In the genomic region with DNA sequence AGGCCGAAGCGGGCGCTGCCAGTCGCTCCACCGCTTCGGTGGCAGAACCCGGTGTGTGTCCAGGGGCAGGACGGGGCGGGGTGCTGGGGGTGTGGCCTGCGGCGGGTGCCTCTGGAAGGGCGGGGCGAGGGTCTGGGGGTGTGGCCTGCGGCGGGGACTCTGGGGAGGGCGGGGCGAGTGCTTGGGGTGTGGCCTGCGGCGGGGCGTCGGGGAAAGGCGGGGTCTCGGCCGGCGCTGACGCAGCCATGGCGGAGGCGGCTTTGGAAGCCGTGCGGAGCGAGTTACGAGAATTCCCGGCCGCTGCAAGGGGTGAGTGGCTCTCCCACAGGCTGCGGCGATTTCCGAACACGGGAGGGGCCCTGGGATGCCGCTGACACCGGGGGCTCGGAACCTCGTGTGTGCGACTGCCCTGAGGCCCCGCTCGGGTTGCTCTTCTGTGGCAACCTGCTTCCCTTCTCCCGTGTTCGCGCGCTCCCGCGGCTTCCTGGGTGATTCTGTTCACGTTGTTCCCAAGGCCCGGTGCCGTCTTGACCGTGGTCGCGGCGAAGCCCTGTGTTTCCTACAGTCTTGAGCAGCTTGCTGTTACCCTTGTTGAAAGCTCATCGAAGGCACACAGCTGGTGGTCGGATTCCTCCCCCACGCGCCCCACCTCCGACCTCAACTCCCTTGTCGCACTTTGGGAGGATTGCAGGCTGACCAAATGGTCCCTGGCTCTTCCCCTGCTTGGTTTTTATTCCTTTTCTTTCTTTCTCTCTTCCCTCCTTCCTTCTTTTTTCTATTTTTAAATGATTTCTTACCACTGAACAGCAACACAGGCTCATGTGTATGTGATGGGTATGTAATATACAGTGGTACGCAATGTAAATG, we compare ENCODE assay signal across 8 cellular contexts. TPM values are rescaled to one million over a fixed set of nuclear protein-coding genes. Genes with fewer than 3 reads are reported as not detected.
DNase-seq lines count a peak whose midpoint lies in the region; ATAC-seq and TF ChIP-seq lines count a peak whose summit lies in the region.

JMJD7 (plus strand) TSS at position 213 of the 867 bp plus-strand sequence; CDS start at position 246, 33 bp downstream.

- TF ChIP-seq CTCF in coronary artery (IDR thresholded peaks at IDR 0.05) (no peak), left lung (IDR thresholded peaks at IDR 0.05) (no peak)

- peak; percentile 81 for DNase-seq in ACHN
- peak; percentile 53 for DNase-seq in NCI-H526 treated with DMSO at 0.1 percent for 48 hours (lab: John Stamatoyannopoulos, UW)
- DNase-seq in activated CD4-positive, alpha-beta T cell treated with anti-CD3 and anti-CD28 coated beads, Interleukin-2, amount 10 ng/mL, durations not matched to agents 7 days and 5 days, result peak; percentile 95
- DNase-seq in coronary artery (ENCODE audit: low spot score), result peak; percentile 96
- peak; percentile 97 to 100 for DNase-seq in left lung
- peak; percentile 98 to 99 for DNase-seq in stimulated activated CD4-positive, alpha-beta T cell treated with anti-CD3 and anti-CD28 coated beads, Interleukin-2, amount 100 ng/mL, for 24 hours

- H3K27me3 Mint-ChIP-seq in activated CD4-positive, alpha-beta T cell treated with anti-CD3 and anti-CD28 coated beads, Interleukin-2, amount 10 ng/mL, durations not matched to agents 7 days and 5 days, result no peaks in the 10 kb centered on the region

- H3K36me3 ChIP-seq in left lung, result peaks cover 0 to 35% of the 10 kb centered on the region in 2 donors

- peak within 1 kb of the TSS; percentile 79 for H3K27ac Mint-ChIP-seq in activated CD4-positive, alpha-beta T cell treated with anti-CD3 and anti-CD28 coated beads, Interleukin-2, amount 10 ng/mL, durations not matched to agents 7 days and 5 days

- CTCF ChIA-PET in activated CD4-positive, alpha-beta T cell treated with anti-CD3 and anti-CD28 coated beads, Interleukin-2, amount 10 ng/mL, durations not matched to agents 7 days and 5 days (lab: Charles Lee), result interaction anchor here (0.6 to 2.9 kb wide), 2 partner anchors 47 to 54 kb away, joined by 6 to 8 read pairs; partner anchors contain the start of gene MAPKBP1

- peak within 1 kb of the TSS; percentile 84 for H3K4me3 Mint-ChIP-seq in activated CD4-positive, alpha-beta T cell treated with anti-CD3 and anti-CD28 coated beads, Interleukin-2, amount 10 ng/mL, durations not matched to agents 7 days and 5 days

- no peaks in the 10 kb centered on the region for H3K9me3 ChIP-seq in left lung

- H3K4me1 Mint-ChIP-seq in activated CD4-positive, alpha-beta T cell treated with anti-CD3 and anti-CD28 coated beads, Interleukin-2, amount 10 ng/mL, durations not matched to agents 7 days and 5 days, result peaks cover 48% of the 10 kb centered on the region

- in situ Hi-C loops in ACHN (cut with HindIII; ENCODE audit: low pct_ligation_motif_present, low pct_unique_long_range_greater_than_20kb, low sequenced_read_pairs), result no loop called here

- intact Hi-C loops in left lung (cut with DNase I), result no loop called here

- peaks cover 19 to 35% of the 10 kb centered on the region in 2 donors for H3K4me1 ChIP-seq in left lung

- peak; percentile 79 for ATAC-seq in GM18868 (IDR thresholded peaks at IDR 0.05; ENCODE audit: unreplicated experiment)
- peak; percentile 65 for ATAC-seq in HG03139 (IDR thresholded peaks at IDR 0.05; ENCODE audit: unreplicated experiment)
- peak; percentile 98 for ATAC-seq in left lung

- H3K27ac ChIP-seq in coronary artery (peak within 1 kb of the TSS; percentile 59 to 93), left lung (peak within 1 kb of the TSS; percentile 71 to 86)

- H3K9me3 Mint-ChIP-seq in activated CD4-positive, alpha-beta T cell treated with anti-CD3 and anti-CD28 coated beads, Interleukin-2, amount 10 ng/mL, durations not matched to agents 7 days and 5 days, result no peaks in the 10 kb centered on the region

- POLR2A ChIA-PET in activated CD4-positive, alpha-beta T cell treated with anti-CD3 and anti-CD28 coated beads, Interleukin-2, amount 10 ng/mL, durations not matched to agents 7 days and 5 days (lab: Charles Lee), result interaction anchor here (0.6 kb wide), 1 partner anchor 1756 kb away, joined by 4 read pairs; no protein-coding TSS in a partner anchor

- peaks cover 23% of the 10 kb centered on the region for H3K36me3 Mint-ChIP-seq in activated CD4-positive, alpha-beta T cell treated with anti-CD3 and anti-CD28 coated beads, Interleukin-2, amount 10 ng/mL, durations not matched to agents 7 days and 5 days (ENCODE audit: low read depth)

- H3K4me3 ChIP-seq in coronary artery (peak within 1 kb of the TSS; percentile 90), left lung (peak within 1 kb of the TSS; percentile 88 to 90)

- no peaks in the 10 kb centered on the region for H3K27me3 ChIP-seq in left lung

RNA-seq across cellular contexts. Expression of gene JMJD7, which starts in this region (rescaled TPM):
- total RNA-seq in activated CD4-positive, alpha-beta T cell treated with anti-CD3 and anti-CD28 coated beads, Interleukin-2, amount 10 ng/mL, durations not matched to agents 7 days and 5 days, result 10 to 100 TPM; 23.9 to 28.4 TPM
- 10 to 100 TPM; 19.5 to 26.4 TPM for total RNA-seq in left lung

Comparison
In these comparisons a context has a peak if more than half of its experiments do, and no peak if none do; other contexts are left out.
1. Peak in every context shown above with its lines: DNase-seq, ATAC-seq, H3K4me3 ChIP-seq and H3K27ac ChIP-seq.